In genomic region chr5:140828402-140828737, GRCh38 we compare ENCODE assay signal across 17 cellular contexts. TPM values are rescaled to one million over a fixed set of nuclear protein-coding genes. Genes with fewer than 3 reads are reported as not detected.
DNase-seq lines count a peak whose midpoint lies in the region; FAIRE-seq and TF ChIP-seq lines count a peak whose summit lies in the region.
"Had no signal": no experiment of that assay in that cellular context is flagged by ENCODE, and none has a peak within 500 bp of the region (broad histone marks: within the 10 kb centered on the region; RNA-seq: fewer than 3 reads in every experiment).

No MANE protein-coding gene starts in this region.

- no peak overlapping the region for H3K23ac ChIP-seq in mesenchymal stem cell (ENCODE audit: low read length in 2 of 2)

- no peaks in the 10 kb centered on the region for H3K36me3 ChIP-seq in cardiac muscle cell
- no peaks in the 10 kb centered on the region for H3K36me3 ChIP-seq in right atrium auricular region
- no peaks in the 10 kb centered on the region for H3K36me3 ChIP-seq in adipocyte (ENCODE audit: control insufficient read depth, insufficient read depth, low read length, severe bottlenecking)
- H3K36me3 ChIP-seq in mesenchymal stem cell (ENCODE audit: control insufficient read depth in 1 of 2, insufficient read depth in 2 of 2, low read depth in 1 of 2, low read length in 2 of 2): peaks cover 0 to 21% of the 10 kb centered on the region in 2 experiments

- no peak overlapping the region for H2BK12ac ChIP-seq in mesenchymal stem cell (ENCODE audit: low read length in 2 of 2)

- H3K27ac ChIP-seq in cardiac muscle cell: no peak overlapping the region
- H3K27ac ChIP-seq in right atrium auricular region: no peak overlapping the region
- H3K27ac ChIP-seq in mesenchymal stem cell (ENCODE audit: low read length, poor library complexity, severe bottlenecking): peak overlapping the region; percentile 62

- H3K4me2 ChIP-seq in mesenchymal stem cell (ENCODE audit: low read length, poor library complexity, severe bottlenecking): no peak overlapping the region

- H4K8ac ChIP-seq in mesenchymal stem cell (ENCODE audit: low read length): no peak overlapping the region

- peak overlapping the region; percentile 51 for H3K4me3 ChIP-seq in cardiac muscle cell
- peak overlapping the region in 1 of 2 donors; percentile 36 for H3K4me3 ChIP-seq in right atrium auricular region
- peak overlapping the region; percentile 69 for H3K4me3 ChIP-seq in adipocyte (ENCODE audit: low read length)
- peak overlapping the region; percentile 47 to 65 for H3K4me3 ChIP-seq in mesenchymal stem cell (ENCODE audit: insufficient read depth in 1 of 2, low read depth in 1 of 2, low read length in 2 of 2)

- H2BK15ac ChIP-seq in mesenchymal stem cell (ENCODE audit: low read depth, poor library complexity, severe bottlenecking): no peak overlapping the region

- no peak overlapping the region for H3K9ac ChIP-seq in adipocyte (ENCODE audit: low read length)
- H3K9ac ChIP-seq in mesenchymal stem cell (ENCODE audit: low read length): no peak overlapping the region

- 45% methylated on average over 7 of the region's 12 CpGs for WGBS in mesenchymal stem cell

- no peak overlapping the region for H2AFZ ChIP-seq in mesenchymal stem cell (ENCODE audit: low read depth, low read length)

- H3K14ac ChIP-seq in mesenchymal stem cell (ENCODE audit: low read length in 2 of 2): no peak overlapping the region

- DNase-seq in cardiac muscle cell (ENCODE audit: low read depth in 1 of 2, low spot score in 1 of 2) (peak in 1 of 2 donors; percentile 31), right atrium auricular region (ENCODE audit: low spot score) (no peak), adipocyte (ENCODE audit: low read depth) (no peak), mesenchymal stem cell (peak; percentile 40), urothelium cell line (ENCODE audit: low spot score) (peak; percentile 28), HK-2 (ENCODE audit: unreplicated experiment) (no peak), amniotic stem cell (lab: John Stamatoyannopoulos, UW) (no peak), NK-92 (lab: John Stamatoyannopoulos, UW; ENCODE audit: unreplicated experiment) (no peak)
- DNase-seq: activated CD4-positive, alpha-beta T cell treated with anti-CD3 and anti-CD28 coated beads for 48 hours; activated T-cell treated with anti-CD3 and anti-CD28 coated beads, Interleukin-2, amount 50 U/mL, for 72 hours; Caco-2; HCEC 1CT; hippocampal formation; left ventricle myocardium superior; naive thymus-derived CD8-positive, alpha-beta T cell; NCI-H187; stimulated activated naive CD4-positive, alpha-beta T cell had no signal

- H3K79me1 ChIP-seq in mesenchymal stem cell (replicated peaks; ENCODE audit: low read length, poor library complexity, severe bottlenecking): peaks cover 6% of the 10 kb centered on the region

- H3K18ac ChIP-seq in mesenchymal stem cell (ENCODE audit: low read depth in 1 of 2, low read length in 2 of 2): peak overlapping the region in 1 of 2 experiments; percentile 78

- no peak overlapping the region for H4K91ac ChIP-seq in mesenchymal stem cell (ENCODE audit: low read length)

- H2BK120ac ChIP-seq in mesenchymal stem cell (ENCODE audit: low read depth, low read length): no peak overlapping the region

- FAIRE-seq in urothelium cell line (lab: Jason Lieb, UNC): no peak

- H2AK5ac ChIP-seq in mesenchymal stem cell (ENCODE audit: low read length, severe bottlenecking): no peak overlapping the region

- H3K27me3 ChIP-seq in cardiac muscle cell (no peaks in the 10 kb centered on the region), right atrium auricular region (peaks cover 0 to 3% of the 10 kb centered on the region in 2 donors), adipocyte (replicated peaks; ENCODE audit: control insufficient read depth, insufficient read depth, low read length) (no peaks in the 10 kb centered on the region), mesenchymal stem cell (ENCODE audit: control insufficient read depth in 1 of 2, insufficient read depth in 1 of 2, low read length in 2 of 2) (no peaks in the 10 kb centered on the region)

- no peak overlapping the region for H2BK5ac ChIP-seq in mesenchymal stem cell (ENCODE audit: low read depth, low read length, poor library complexity, severe bottlenecking)

- no peak overlapping the region for H3K4ac ChIP-seq in mesenchymal stem cell (ENCODE audit: low read depth in 1 of 2, low read length in 2 of 2)

- TF ChIP-seq CTCF in cardiac muscle cell (IDR thresholded peaks at IDR 0.05; ENCODE audit: low read depth, low read length) (no peak), right atrium auricular region (IDR thresholded peaks at IDR 0.05) (no peak)

- no peaks in the 10 kb centered on the region for H3K4me1 ChIP-seq in cardiac muscle cell (ENCODE audit: low read depth)
- H3K4me1 ChIP-seq in right atrium auricular region: no peaks in the 10 kb centered on the region
- H3K4me1 ChIP-seq in adipocyte (ENCODE audit: control insufficient read depth, insufficient read depth, low read length): no peaks in the 10 kb centered on the region
- H3K4me1 ChIP-seq in mesenchymal stem cell (ENCODE audit: control insufficient read depth, insufficient read depth, low read depth, low read length): peaks cover 2% of the 10 kb centered on the region
- H3K4me1 ChIP-seq: Caco-2 had no signal

- H3K9me3 ChIP-seq in cardiac muscle cell (ENCODE audit: low read depth) (no peaks in the 10 kb centered on the region), right atrium auricular region (peaks cover 0 to 56% of the 10 kb centered on the region in 2 donors), adipocyte (ENCODE audit: control insufficient read depth, low read length) (peaks cover 8% of the 10 kb centered on the region), mesenchymal stem cell (ENCODE audit: control insufficient read depth, low read length) (peaks cover 49% of the 10 kb centered on the region)
- H3K9me3 ChIP-seq: Caco-2 had no signal

RNA-seq across cellular contexts. Expression of gene PCDHA6, which starts 0.6 kb away (rescaled TPM):
- 2.6 and 16.9 TPM in 2 replicates for total RNA-seq in cardiac muscle cell
- polyA plus RNA-seq in cardiac muscle cell: 1.3 and 7.7 TPM in 2 replicates
- total RNA-seq in right atrium auricular region: under 1 TPM; 0.20 to 0.82 TPM
- polyA plus RNA-seq in mesenchymal stem cell (2013, experiment 1 of 2): 7.1 TPM
- 7.7 TPM for polyA plus RNA-seq in mesenchymal stem cell (2013, experiment 2 of 2)
- total RNA-seq: activated T-cell treated with anti-CD3 and anti-CD28 coated beads, Interleukin-2, amount 50 U/mL, for 72 hours; Caco-2; left ventricle myocardium superior; naive thymus-derived CD8-positive, alpha-beta T cell had no signal
- polyA plus RNA-seq: naive thymus-derived CD8-positive, alpha-beta T cell had no signal

RNA-seq across cellular contexts. Expression of gene PCDHA7, which starts 5.7 kb away (rescaled TPM):
- 1.2 and 2.7 TPM in 2 replicates for total RNA-seq in cardiac muscle cell
- polyA plus RNA-seq in cardiac muscle cell: 0.37 TPM in 1 of 2 replicates, not detected in the other
- total RNA-seq in right atrium auricular region: under 1 TPM in 1 of 2 donors, not detected in 1; 0.07 TPM
- 0.37 TPM for polyA plus RNA-seq in mesenchymal stem cell (2013, experiment 1 of 2)
- 0.45 TPM for polyA plus RNA-seq in mesenchymal stem cell (2013, experiment 2 of 2)
- total RNA-seq: activated T-cell treated with anti-CD3 and anti-CD28 coated beads, Interleukin-2, amount 50 U/mL, for 72 hours; Caco-2; naive thymus-derived CD8-positive, alpha-beta T cell had no signal
- polyA plus RNA-seq: naive thymus-derived CD8-positive, alpha-beta T cell had no signal

RNA-seq across cellular contexts. Expression of gene PCDHA5, which starts 7.0 kb away (rescaled TPM):
- total RNA-seq in cardiac muscle cell (1.5 and 1.8 TPM in 2 replicates), right atrium auricular region (under 1 TPM in 1 of 2 donors, not detected in 1; 0.16 TPM)
- polyA plus RNA-seq in cardiac muscle cell: 0.09 and 0.53 TPM in 2 replicates
- 0.03 TPM for polyA plus RNA-seq in mesenchymal stem cell (2013, experiment 1 of 2)
- polyA plus RNA-seq in mesenchymal stem cell (2013, experiment 2 of 2): 0.04 TPM
- total RNA-seq: activated T-cell treated with anti-CD3 and anti-CD28 coated beads, Interleukin-2, amount 50 U/mL, for 72 hours; Caco-2; left ventricle myocardium superior; naive thymus-derived CD8-positive, alpha-beta T cell had no signal
- polyA plus RNA-seq: naive thymus-derived CD8-positive, alpha-beta T cell had no signal

RNA-seq across cellular contexts. Expression of gene PCDHA8, which starts 12.6 kb away (rescaled TPM):
- total RNA-seq in cardiac muscle cell (1.1 and 1.8 TPM in 2 replicates), right atrium auricular region (not detected)
- polyA plus RNA-seq in cardiac muscle cell: 0.44 and 1.2 TPM in 2 replicates
- polyA plus RNA-seq in mesenchymal stem cell (2013, experiment 1 of 2): 0.22 TPM
- 0.30 TPM for polyA plus RNA-seq in mesenchymal stem cell (2013, experiment 2 of 2)
- total RNA-seq: activated T-cell treated with anti-CD3 and anti-CD28 coated beads, Interleukin-2, amount 50 U/mL, for 72 hours; Caco-2; left ventricle myocardium superior; naive thymus-derived CD8-positive, alpha-beta T cell had no signal
- polyA plus RNA-seq: naive thymus-derived CD8-positive, alpha-beta T cell had no signal

RNA-seq across cellular contexts. Expression of gene PCDHA9, which starts 19.8 kb away (rescaled TPM):
- 1.6 and 2.2 TPM in 2 replicates for total RNA-seq in cardiac muscle cell
- polyA plus RNA-seq in cardiac muscle cell: 0.70 and 0.72 TPM in 2 replicates
- total RNA-seq in right atrium auricular region: under 1 TPM in 1 of 2 donors, not detected in 1; 0.04 TPM
- polyA plus RNA-seq in mesenchymal stem cell (2013, experiment 1 of 2): 0.01 TPM
- 0.01 TPM for polyA plus RNA-seq in mesenchymal stem cell (2013, experiment 2 of 2)
- total RNA-seq: activated T-cell treated with anti-CD3 and anti-CD28 coated beads, Interleukin-2, amount 50 U/mL, for 72 hours; Caco-2; left ventricle myocardium superior; naive thymus-derived CD8-positive, alpha-beta T cell had no signal
- polyA plus RNA-seq: naive thymus-derived CD8-positive, alpha-beta T cell had no signal

Comparison
In these comparisons a context has a peak if more than half of its experiments do, and no peak if none do; other contexts are left out.
1. DNase-seq: peak in mesenchymal stem cell (single experiment) and urothelium cell line (single experiment); none in right atrium auricular region (single experiment), adipocyte (single experiment), HK-2 (single experiment), amniotic stem cell (single experiment) and NK-92 (single experiment).